Comparison of ENCODE assay signal across 29 cellular contexts in the genomic region with DNA sequence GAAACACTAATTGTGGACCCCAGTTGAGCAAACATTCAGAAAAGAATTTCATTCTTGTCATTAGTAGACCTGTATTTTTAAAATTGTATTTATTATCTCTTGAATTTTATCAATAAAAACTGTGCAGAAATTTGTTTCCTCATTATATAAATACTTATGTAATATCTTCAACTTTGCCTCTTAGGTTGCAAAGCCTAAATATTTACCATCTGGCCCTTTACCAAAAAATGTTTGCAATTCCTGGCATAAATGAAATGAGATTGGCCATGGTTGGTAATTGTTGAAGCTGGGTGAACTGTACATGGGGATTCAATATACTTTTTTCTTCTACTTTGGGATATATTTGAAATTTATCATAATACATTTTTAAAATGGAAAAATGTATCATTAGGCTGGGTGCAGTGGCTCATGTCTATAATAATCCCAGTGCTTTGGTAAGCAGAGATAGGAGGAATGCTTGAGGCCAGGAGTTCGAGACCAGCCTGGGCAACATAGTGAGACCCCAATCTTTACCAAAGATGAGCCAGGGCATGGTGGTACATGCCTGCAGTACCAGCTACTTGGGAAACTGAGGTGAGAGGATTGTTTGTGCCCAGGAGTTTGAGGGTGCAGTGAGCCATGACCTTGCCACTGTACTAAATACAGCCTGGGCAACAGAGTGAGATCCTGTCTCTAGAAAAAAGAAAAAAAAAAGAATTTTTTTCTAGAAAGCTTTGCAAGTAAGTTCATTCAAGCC.
"Had no signal": no experiment of that assay in that cellular context is flagged by ENCODE, and none has a peak within 500 bp of the region (broad histone marks: within the 10 kb centered on the region; RNA-seq: fewer than 3 reads in every experiment).

No MANE protein-coding gene starts in this region.

- H3K4me3 ChIP-seq: ascending aorta, cardiac muscle cell, SJCRH30, SK-N-MC had no signal

- H3K9me3 ChIP-seq: ascending aorta, SJCRH30 had no signal

- DNase-seq: activated CD4-positive, alpha-beta T cell treated with anti-CD3 and anti-CD28 coated beads for 36 hours; activated CD4-positive, alpha-beta T cell treated with anti-CD3 and anti-CD28 coated beads, Interleukin-2, amount 10 ng/mL, durations not matched to agents 7 days and 5 days; activated CD4-positive, alpha-beta T cell treated with anti-CD3 and anti-CD28 coated beads, Interleukin-2, amount 50 U/mL, for 48 hours; activated CD8-positive, alpha-beta T cell treated with anti-CD3 and anti-CD28 coated beads, Interleukin-2, amount 10 ng/mL, durations not matched to agents 7 days and 5 days; activated gamma-delta T cell; activated naive CD4-positive, alpha-beta T cell treated with Interleukin-2 at 50 U/mL for 16 hours; activated naive CD8-positive, alpha-beta T cell treated with anti-CD3 and anti-CD28 coated beads, Interleukin-2, amount 10 ng/mL, durations not matched to agents 7 days and 5 days; activated T-cell treated with anti-CD3 and anti-CD28 coated beads, Interleukin-2, amount 50 U/mL, for 24 hours; amygdala; Kasumi-1; MM.1S; MV-4-11; NCI-H1092; NCI-H1436 treated with DMSO at 0.1 percent for 48 hours; NCI-H1694 treated with DMSO at 0.1 percent for 48 hours; NCI-H2081; NCI-H2171 treated with DMSO at 0.1 percent for 48 hours; NCI-H2227 treated with DMSO at 0.1 percent for 48 hours; NCI-H446; NCI-H510A treated with DMSO at 0.1 percent for 48 hours; NCI-H526 treated with DMSO at 0.1 percent for 48 hours; NCI-H774; SHP77; SJCRH30 had no signal

- H3K4me1 ChIP-seq: ascending aorta, SJCRH30 had no signal

- ATAC-seq: activated CD4-positive, alpha-beta T cell treated with anti-CD3 and anti-CD28 coated beads for 36 hours; activated CD4-positive, CD25-positive, alpha-beta regulatory T cell treated with anti-CD3 and anti-CD28 coated beads, Interleukin-2, amount 50 U/mL, for 24 hours; activated CD8-positive, alpha-beta T cell treated with anti-CD3 and anti-CD28 coated beads, Interleukin-2, amount 10 ng/mL, durations not matched to agents 7 days and 5 days; Panc1 had no signal

- H3K27me3 ChIP-seq: ascending aorta, cardiac muscle cell, SJCRH30 had no signal

- H3K27ac ChIP-seq: ascending aorta, cardiac muscle cell, SJCRH30, SK-N-MC had no signal
